8 cellular contexts compared by ENCODE assay signal in the genomic region with DNA sequence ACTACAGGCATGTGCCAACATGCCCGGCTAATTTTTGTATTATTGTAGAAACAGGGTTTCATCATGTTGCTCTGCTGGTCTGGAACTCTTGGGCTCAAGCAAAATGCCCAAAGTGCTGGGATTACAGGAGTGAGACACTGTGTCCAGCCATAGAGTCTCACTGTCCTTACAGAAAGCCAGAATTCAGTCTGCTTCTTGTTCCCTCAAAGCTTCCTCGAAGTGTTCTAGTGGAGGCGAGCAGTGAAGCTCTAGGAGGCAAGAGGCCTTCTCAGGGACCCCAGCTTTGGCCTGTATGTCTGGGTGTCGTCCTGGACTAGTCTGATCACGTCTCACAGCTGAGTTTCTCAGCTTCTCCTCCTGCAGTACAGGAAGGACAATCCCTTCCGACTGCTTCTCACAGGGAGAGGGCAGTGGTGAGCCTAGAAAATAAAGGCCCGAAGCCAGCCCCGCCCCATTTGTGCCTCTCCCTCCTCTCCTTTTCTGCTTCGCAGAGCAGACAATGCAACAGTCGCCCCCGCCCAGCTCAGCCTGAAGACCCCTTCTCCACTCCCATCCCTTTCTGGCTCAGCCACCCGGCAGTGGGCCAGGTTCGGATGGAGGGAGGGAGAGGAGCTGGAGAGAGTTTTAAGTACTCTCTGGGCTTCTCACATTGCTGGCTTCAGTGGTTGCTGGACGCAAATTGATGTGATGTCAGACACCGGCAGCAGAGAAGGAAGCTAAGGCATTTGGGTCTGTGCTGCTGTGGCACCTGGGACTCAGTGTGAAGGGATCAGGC. TPM values are rescaled to one million over a fixed set of nuclear protein-coding genes. Genes with fewer than 3 reads are reported as not detected.
DNase-seq lines count a peak whose midpoint lies in the region; ATAC-seq and TF ChIP-seq lines count a peak whose summit lies in the region.

No MANE protein-coding gene starts in this region.

- intact Hi-C loops in left lung (cut with DNase I): no loop called here

- H3K9me3 ChIP-seq in left lung: no peaks in the 10 kb centered on the region

- no peak overlapping the region for H3K4me3 ChIP-seq in left lung

- no peaks in the 10 kb centered on the region for H3K4me1 ChIP-seq in left lung

- peaks cover 0 to 10% of the 10 kb centered on the region in 2 donors for H3K36me3 ChIP-seq in left lung

- ATAC-seq in HG03066 (IDR thresholded peaks at IDR 0.05; ENCODE audit: low read depth, unreplicated experiment): peak; percentile 72
- ATAC-seq in left lung: peak; percentile 92
- no peak for ATAC-seq in GM19324 (IDR thresholded peaks at IDR 0.05; ENCODE audit: low FRiP score, unreplicated experiment)

- peak overlapping the region; percentile 63 to 81 for H3K27ac ChIP-seq in left lung

- peak; percentile 53 to 68 for DNase-seq in NCI-H446 (lab: John Stamatoyannopoulos, UW)
- peak; percentile 13 for DNase-seq in activated CD4-positive, CD25-positive, alpha-beta regulatory T cell treated with anti-CD3 and anti-CD28 coated beads, Interleukin-2, amount 50 U/mL, for 16 hours (ENCODE audit: low read depth, low spot score)
- peak; percentile 75 for DNase-seq in dedifferentiated amniotic fluid mesenchymal stem cell (ENCODE audit: extremely low spot score)
- peak; percentile 82 to 86 for DNase-seq in left lung
- DNase-seq in stimulated activated CD4-positive, alpha-beta T cell treated with anti-CD3 and anti-CD28 coated beads, Interleukin-2, amount 100 ng/mL, for 4 hours (ENCODE audit: low read depth): peak; percentile 33

- no peaks in the 10 kb centered on the region for H3K27me3 ChIP-seq in left lung

- peak; percentile 47 for TF ChIP-seq CTCF in GM12874 (IDR thresholded peaks at IDR 0.05; ENCODE audit: insufficient read depth, low read depth, low read length)
- TF ChIP-seq CTCF in left lung (IDR thresholded peaks at IDR 0.05): peak; percentile 35 to 50

RNA-seq across cellular contexts. Expression of gene FAM3A, which starts 11.1 kb away (rescaled TPM):
- 10 to 100 TPM; 35.3 to 43.6 TPM for total RNA-seq in left lung

RNA-seq across cellular contexts. Expression of gene G6PD, which starts 19.6 kb away (rescaled TPM):
- 100 to 1,000 TPM in 1 of 2 donors, 10 to 100 TPM in 1; 66.8 to 109 TPM for total RNA-seq in left lung

RNA-seq across cellular contexts. Expression of gene IKBKG, which starts 20.3 kb away (rescaled TPM):
- 10 to 100 TPM; 28.1 to 52.5 TPM for total RNA-seq in left lung

RNA-seq across cellular contexts. Expression of gene SLC10A3, which starts 36.7 kb away (rescaled TPM):
- 10 to 100 TPM; 25.1 to 26.8 TPM for total RNA-seq in left lung

RNA-seq across cellular contexts. Expression of gene UBL4A, which starts 40.7 kb away (rescaled TPM):
- 10 to 100 TPM; 33.4 to 37.9 TPM for total RNA-seq in left lung

Comparison
In these comparisons a context has a peak if more than half of its experiments do, and no peak if none do; other contexts are left out.
1. DNase-seq: peak in every context shown above with its lines; median percentile 84 in left lung; 75 in dedifferentiated amniotic fluid mesenchymal stem cell; 60 in NCI-H446; 33 in stimulated activated CD4-positive, alpha-beta T cell treated with anti-CD3 and anti-CD28 coated beads, Interleukin-2, amount 100 ng/mL, for 4 hours; 13 in activated CD4-positive, CD25-positive, alpha-beta regulatory T cell treated with anti-CD3 and anti-CD28 coated beads, Interleukin-2, amount 50 U/mL, for 16 hours.